Comparison of ENCODE assay signal across 11 cellular contexts in the genomic region with DNA sequence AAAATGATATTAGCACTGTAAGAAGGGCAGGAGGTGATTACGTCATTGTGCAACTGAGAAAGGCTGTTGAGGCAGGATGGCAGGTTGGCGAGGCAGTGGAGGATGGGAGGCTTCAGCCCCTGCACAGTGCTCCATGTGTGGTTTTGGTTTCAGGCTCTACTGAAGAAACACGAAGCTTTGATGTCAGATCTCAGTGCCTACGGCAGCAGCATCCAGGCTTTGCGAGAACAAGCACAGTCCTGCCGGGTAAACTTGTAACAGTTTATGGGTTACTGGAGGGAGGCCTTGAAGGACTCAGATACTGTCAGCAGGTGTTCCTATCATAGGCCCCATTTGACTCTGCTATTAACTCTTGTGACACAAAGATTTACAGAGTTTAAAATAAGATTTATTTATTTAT. TPM values are rescaled to one million over a fixed set of nuclear protein-coding genes. Genes with fewer than 3 reads are reported as not detected.
DNase-seq lines count a peak whose midpoint lies in the region; ATAC-seq, FAIRE-seq and TF ChIP-seq lines count a peak whose summit lies in the region.
"Had no signal": no experiment of that assay in that cellular context is flagged by ENCODE, and none has a peak within 500 bp of the region (broad histone marks: within the 10 kb centered on the region; RNA-seq: fewer than 3 reads in every experiment).

No MANE protein-coding gene starts in this region.

- no TSS peak for BruUV-seq in Calu3 (replicated peaks; lab: Mats Ljungman, UMichigan)

- H3K4me3 Mint-ChIP-seq in activated CD4-positive, alpha-beta T cell treated with anti-CD3 and anti-CD28 coated beads, Interleukin-2, amount 10 ng/mL, durations not matched to agents 24 days and 14 days = peak overlapping the region; percentile 38
- peak overlapping the region; percentile 0 for H3K4me3 Mint-ChIP-seq in activated naive CD8-positive, alpha-beta T cell treated with anti-CD3 and anti-CD28 coated beads, Interleukin-2, amount 10 ng/mL, durations not matched to agents 7 days and 5 days
- H3K4me3 Mint-ChIP-seq in Calu3 (ENCODE audit: low read depth, unreplicated experiment) = no peak overlapping the region
- H3K4me3 Mint-ChIP-seq: type B pancreatic cell had no signal

- H3K9me3 Mint-ChIP-seq in activated CD4-positive, alpha-beta T cell treated with anti-CD3 and anti-CD28 coated beads, Interleukin-2, amount 10 ng/mL, durations not matched to agents 24 days and 14 days = no peaks in the 10 kb centered on the region
- no peaks in the 10 kb centered on the region for H3K9me3 Mint-ChIP-seq in activated naive CD8-positive, alpha-beta T cell treated with anti-CD3 and anti-CD28 coated beads, Interleukin-2, amount 10 ng/mL, durations not matched to agents 7 days and 5 days
- no peaks in the 10 kb centered on the region for H3K9me3 Mint-ChIP-seq in Calu3 (ENCODE audit: low read depth, unreplicated experiment)
- H3K9me3 Mint-ChIP-seq: type B pancreatic cell had no signal

- intact Hi-C loops in activated CD4-positive, alpha-beta T cell treated with anti-CD3 and anti-CD28 coated beads, Interleukin-2, amount 10 ng/mL, durations not matched to agents 24 days and 14 days (cut with micrococcal nuclease) = no loop called here
- intact Hi-C loops in Calu3 (cut with micrococcal nuclease; ENCODE audit: unreplicated experiment) = no loop called here

- DNase-seq in GM18507 (ENCODE audit: extremely low spot score, insufficient read length, low read depth) (no peak), iPS-NIHi11 (ENCODE audit: low spot score) (no peak), dedifferentiated amniotic fluid mesenchymal stem cell (ENCODE audit: extremely low spot score) (no peak), Calu3 (no peak), NCI-H128 (lab: John Stamatoyannopoulos, UW; ENCODE audit: unreplicated experiment) (no peak)
- DNase-seq in activated CD4-positive, alpha-beta T cell treated with anti-CD3 and anti-CD28 coated beads, Interleukin-2, amount 10 ng/mL, durations not matched to agents 24 days and 14 days = peak; percentile 88
- DNase-seq in activated naive CD8-positive, alpha-beta T cell treated with anti-CD3 and anti-CD28 coated beads, Interleukin-2, amount 10 ng/mL, durations not matched to agents 7 days and 5 days = peak; percentile 62
- peak; percentile 17 to 43 for DNase-seq in stimulated activated CD4-positive, alpha-beta T cell treated with anti-CD3 and anti-CD28 coated beads, Interleukin-4, amount 100 ng/mL, for 48 hours (ENCODE audit: low read depth in 2 of 2)
- DNase-seq: cortex of kidney, NCI-H1105 had no signal

- FAIRE-seq in GM18507 (lab: Jason Lieb, UNC) = peak; percentile 24

- POLR2A ChIA-PET in activated naive CD8-positive, alpha-beta T cell treated with anti-CD3 and anti-CD28 coated beads, Interleukin-2, amount 10 ng/mL, durations not matched to agents 7 days and 5 days (lab: Charles Lee) = interaction anchor here (0.6 to 1.9 kb wide), 2 partner anchors 35 to 59 kb away, joined by 5 to 7 read pairs; a partner anchor contains a TSS

- H3K27ac Mint-ChIP-seq in activated CD4-positive, alpha-beta T cell treated with anti-CD3 and anti-CD28 coated beads, Interleukin-2, amount 10 ng/mL, durations not matched to agents 24 days and 14 days = peak overlapping the region; percentile 60
- peak overlapping the region; percentile 50 for H3K27ac Mint-ChIP-seq in activated naive CD8-positive, alpha-beta T cell treated with anti-CD3 and anti-CD28 coated beads, Interleukin-2, amount 10 ng/mL, durations not matched to agents 7 days and 5 days
- no peak overlapping the region for H3K27ac Mint-ChIP-seq in Calu3 (ENCODE audit: unreplicated experiment)
- H3K27ac Mint-ChIP-seq: type B pancreatic cell had no signal

- CTCF ChIA-PET in Calu3 (lab: Charles Lee) = no interaction called here

- peaks cover 14% of the 10 kb centered on the region for H3K4me1 Mint-ChIP-seq in activated CD4-positive, alpha-beta T cell treated with anti-CD3 and anti-CD28 coated beads, Interleukin-2, amount 10 ng/mL, durations not matched to agents 24 days and 14 days
- H3K4me1 Mint-ChIP-seq in activated naive CD8-positive, alpha-beta T cell treated with anti-CD3 and anti-CD28 coated beads, Interleukin-2, amount 10 ng/mL, durations not matched to agents 7 days and 5 days = peaks cover 9% of the 10 kb centered on the region
- no peaks in the 10 kb centered on the region for H3K4me1 Mint-ChIP-seq in Calu3 (ENCODE audit: low read depth, unreplicated experiment)

- no peak for TF ChIP-seq CTCF in Calu3 (IDR thresholded peaks at IDR 0.05; ENCODE audit: unreplicated experiment)

- H3K27me3 Mint-ChIP-seq in activated CD4-positive, alpha-beta T cell treated with anti-CD3 and anti-CD28 coated beads, Interleukin-2, amount 10 ng/mL, durations not matched to agents 24 days and 14 days = no peaks in the 10 kb centered on the region
- H3K27me3 Mint-ChIP-seq in activated naive CD8-positive, alpha-beta T cell treated with anti-CD3 and anti-CD28 coated beads, Interleukin-2, amount 10 ng/mL, durations not matched to agents 7 days and 5 days = no peaks in the 10 kb centered on the region
- H3K27me3 Mint-ChIP-seq in Calu3 (ENCODE audit: unreplicated experiment) = no peaks in the 10 kb centered on the region
- H3K27me3 Mint-ChIP-seq: type B pancreatic cell had no signal

- ATAC-seq in activated naive CD8-positive, alpha-beta T cell treated with anti-CD3 and anti-CD28 coated beads, Interleukin-2, amount 10 ng/mL, durations not matched to agents 7 days and 5 days (ENCODE audit: low read depth) = peak; percentile 99

- H3K36me3 Mint-ChIP-seq in activated CD4-positive, alpha-beta T cell treated with anti-CD3 and anti-CD28 coated beads, Interleukin-2, amount 10 ng/mL, durations not matched to agents 24 days and 14 days (ENCODE audit: low read depth) = peaks cover 72% of the 10 kb centered on the region
- H3K36me3 Mint-ChIP-seq in activated naive CD8-positive, alpha-beta T cell treated with anti-CD3 and anti-CD28 coated beads, Interleukin-2, amount 10 ng/mL, durations not matched to agents 7 days and 5 days = peaks cover 57% of the 10 kb centered on the region
- peaks cover 52% of the 10 kb centered on the region for H3K36me3 Mint-ChIP-seq in Calu3 (ENCODE audit: insufficient read depth, unreplicated experiment)

RNA-seq across cellular contexts. Expression of a gene that starts 35.1 kb away (rescaled TPM):
- 240 and 249 TPM in 2 replicates for total RNA-seq in activated CD4-positive, alpha-beta T cell treated with anti-CD3 and anti-CD28 coated beads, Interleukin-2, amount 10 ng/mL, durations not matched to agents 24 days and 14 days
- 100 to 1,000 TPM; 355 to 358 TPM for total RNA-seq in activated naive CD8-positive, alpha-beta T cell treated with anti-CD3 and anti-CD28 coated beads, Interleukin-2, amount 10 ng/mL, durations not matched to agents 7 days and 5 days
- 332 and 344 TPM in 2 replicates for total RNA-seq in Calu3 (2022)

Comparison
In these comparisons a context has a peak if more than half of its experiments do, and no peak if none do; other contexts are left out.
1. DNase-seq: peak in activated CD4-positive, alpha-beta T cell treated with anti-CD3 and anti-CD28 coated beads, Interleukin-2, amount 10 ng/mL, durations not matched to agents 24 days and 14 days (single experiment), activated naive CD8-positive, alpha-beta T cell treated with anti-CD3 and anti-CD28 coated beads, Interleukin-2, amount 10 ng/mL, durations not matched to agents 7 days and 5 days (single experiment) and stimulated activated CD4-positive, alpha-beta T cell treated with anti-CD3 and anti-CD28 coated beads, Interleukin-4, amount 100 ng/mL, for 48 hours (2 of 2); none in GM18507 (single experiment), iPS-NIHi11 (single experiment), dedifferentiated amniotic fluid mesenchymal stem cell (single experiment), Calu3 (single experiment) and NCI-H128 (single experiment).